ENCODE assay signal across 8 cellular contexts in the genomic region with DNA sequence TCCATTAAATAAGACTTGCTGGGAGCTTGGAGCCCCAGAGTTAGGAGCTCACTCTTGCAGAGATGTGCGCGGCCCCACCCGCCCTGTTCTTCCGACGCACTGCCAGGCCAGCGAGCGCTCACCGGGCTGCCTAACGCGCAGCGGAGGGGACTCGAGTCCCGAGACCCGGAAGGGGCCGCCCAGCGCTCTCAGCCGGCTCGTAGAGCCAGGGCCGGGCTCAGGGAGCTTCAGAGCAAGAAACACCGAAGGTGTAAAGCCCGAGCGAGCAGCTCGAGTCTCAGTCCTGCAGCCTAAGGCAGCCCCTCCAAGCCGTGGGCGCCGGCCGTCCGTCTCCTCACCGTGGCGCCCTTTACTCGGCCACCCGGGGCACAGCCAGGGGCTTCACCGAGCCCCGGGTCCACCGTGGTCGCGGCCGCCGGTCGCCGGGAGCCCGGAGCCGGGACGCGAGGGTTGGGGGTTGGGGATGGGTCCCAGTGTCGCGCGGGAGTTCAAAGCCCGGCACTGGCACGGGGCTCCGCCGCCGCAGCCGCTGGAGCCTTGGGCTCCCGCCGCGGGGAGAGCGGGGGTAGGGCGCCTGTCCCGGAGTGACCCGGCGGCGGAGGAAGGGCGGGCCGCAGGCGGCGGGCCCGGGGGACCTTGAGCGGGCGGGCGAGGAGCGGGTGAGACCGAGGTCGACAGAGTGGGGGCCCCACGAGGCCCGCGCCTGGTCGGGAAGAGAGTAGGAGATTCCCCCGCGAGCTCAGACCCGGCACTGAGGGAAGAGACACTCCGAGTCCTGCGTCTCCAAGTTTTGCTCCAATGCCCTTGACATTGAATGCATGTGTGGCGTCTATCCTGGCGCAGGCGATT. TPM values are rescaled to one million over a fixed set of nuclear protein-coding genes. Genes with fewer than 3 reads are reported as not detected.
DNase-seq lines count a peak whose midpoint lies in the region; ATAC-seq and TF ChIP-seq lines count a peak whose summit lies in the region.

No MANE protein-coding gene starts in this region.

- peak overlapping the region; percentile 54; the same call in 1 of the 2 replicates for H3K9ac ChIP-seq in SK-N-SH

- POLR2A ChIA-PET in activated CD8-positive, alpha-beta T cell treated with anti-CD3 and anti-CD28 coated beads for 36 hours (lab: Charles Lee), result interaction anchor here (0.6 kb wide), 1 partner anchor 20 kb away, joined by 3 read pairs; no protein-coding TSS in a partner anchor
- POLR2A ChIA-PET in activated CD8-positive, alpha-beta T cell treated with anti-CD3 and anti-CD28 coated beads, Interleukin-2, amount 10 ng/mL, durations not matched to agents 7 days and 5 days (lab: Charles Lee), result no interaction called here
- POLR2A ChIA-PET in SK-N-SH (lab: Yijun Ruan, JAX), result no interaction called here

- peaks cover 0 to 7% of the 10 kb centered on the region in 2 experiments; a peak in 2 of 4 replicates for H3K4me1 ChIP-seq in SK-N-SH (ENCODE audit: control insufficient read depth in 1 of 2, insufficient read depth in 2 of 2, low read depth in 1 of 2, low read length in 1 of 2)

- peaks cover 10% of the 10 kb centered on the region; the same call in 1 of the 2 replicates for H3K27me3 ChIP-seq in SK-N-SH (ENCODE audit: insufficient read depth)

- no peak for TF ChIP-seq EP300 in SK-N-SH (IDR thresholded peaks at IDR 0.05; ENCODE audit: borderline replicate concordance in 1 of 2, low read depth in 1 of 2, low read length in 1 of 2)

- H3F3A ChIP-seq in SK-N-SH (replicated peaks; ENCODE audit: insufficient read depth), result no peaks in the 10 kb centered on the region

- peak; percentile 49 for ATAC-seq in activated CD8-positive, alpha-beta T cell treated with anti-CD3 and anti-CD28 coated beads for 36 hours
- no peak for ATAC-seq in activated CD8-positive, alpha-beta T cell treated with anti-CD3 and anti-CD28 coated beads, Interleukin-2, amount 10 ng/mL, durations not matched to agents 7 days and 5 days
- peak; percentile 33 to 63 for ATAC-seq in natural killer cell treated with Interleukin-12 subunit alpha and Interleukin-12 subunit beta and Interleukin-15 and Interleukin-18, amount 100 ng/mL, for 72 hours
- ATAC-seq in HG02623 (IDR thresholded peaks at IDR 0.05; ENCODE audit: unreplicated experiment), result no peak

- H3K9me3 Mint-ChIP-seq in activated CD8-positive, alpha-beta T cell treated with anti-CD3 and anti-CD28 coated beads for 36 hours, result no peaks in the 10 kb centered on the region
- no peaks in the 10 kb centered on the region for H3K9me3 Mint-ChIP-seq in activated CD8-positive, alpha-beta T cell treated with anti-CD3 and anti-CD28 coated beads, Interleukin-2, amount 10 ng/mL, durations not matched to agents 7 days and 5 days (ENCODE audit: insufficient read depth)
- H3K9me3 Mint-ChIP-seq in natural killer cell treated with Interleukin-12 subunit alpha and Interleukin-12 subunit beta and Interleukin-15 and Interleukin-18, amount 100 ng/mL, for 72 hours, result no peaks in the 10 kb centered on the region

- TF ChIP-seq CTCF in activated CD8-positive, alpha-beta T cell treated with anti-CD3 and anti-CD28 coated beads for 36 hours (IDR thresholded peaks at IDR 0.05), result no peak
- TF ChIP-seq CTCF in SK-N-SH (IDR thresholded peaks at IDR 0.05), result peak; percentile 13

- no peak for DNase-seq in activated CD8-positive, alpha-beta T cell treated with anti-CD3 and anti-CD28 coated beads for 36 hours
- no peak for DNase-seq in activated CD8-positive, alpha-beta T cell treated with anti-CD3 and anti-CD28 coated beads, Interleukin-2, amount 10 ng/mL, durations not matched to agents 7 days and 5 days
- DNase-seq in SK-N-SH (peak; percentile 81), germinal center (ENCODE audit: low spot score) (peak; percentile 64), G401 (ENCODE audit: low spot score) (no peak)
- DNase-seq in natural killer cell treated with Interleukin-12 subunit alpha and Interleukin-12 subunit beta and Interleukin-15 and Interleukin-18, amount 100 ng/mL, for 72 hours (ENCODE audit: low spot score), result no peak
- no peak for DNase-seq in NK-92 treated with Interleukin-12 subunit alpha and Interleukin-12 subunit beta, amount 100 ng/mL, for 24 hours (lab: John Stamatoyannopoulos, UW)

- H3K27ac ChIP-seq in SK-N-SH (ENCODE audit: low read depth in 2 of 2, low read length in 1 of 2), result no peak overlapping the region

- 7% methylated on average over 13 of the region's 86 CpGs for WGBS in SK-N-SH (ENCODE audit: low lambda C conversion rate)

- H3K36me3 Mint-ChIP-seq in activated CD8-positive, alpha-beta T cell treated with anti-CD3 and anti-CD28 coated beads for 36 hours (ENCODE audit: low read depth), result no peaks in the 10 kb centered on the region
- H3K36me3 Mint-ChIP-seq in activated CD8-positive, alpha-beta T cell treated with anti-CD3 and anti-CD28 coated beads, Interleukin-2, amount 10 ng/mL, durations not matched to agents 7 days and 5 days (ENCODE audit: low read depth), result no peaks in the 10 kb centered on the region
- peaks cover 6% of the 10 kb centered on the region for H3K36me3 Mint-ChIP-seq in natural killer cell treated with Interleukin-12 subunit alpha and Interleukin-12 subunit beta and Interleukin-15 and Interleukin-18, amount 100 ng/mL, for 72 hours

- H4K20me1 ChIP-seq in SK-N-SH (ENCODE audit: insufficient read depth), result no peaks in the 10 kb centered on the region

- H3K79me2 ChIP-seq in SK-N-SH (ENCODE audit: insufficient read depth), result no peaks in the 10 kb centered on the region

- CTCF ChIA-PET in activated CD8-positive, alpha-beta T cell treated with anti-CD3 and anti-CD28 coated beads for 36 hours (lab: Charles Lee), result interaction anchor here (0.7 kb wide), 1 partner anchor 771 kb away, joined by 3 read pairs; no protein-coding TSS in a partner anchor
- CTCF ChIA-PET in activated CD8-positive, alpha-beta T cell treated with anti-CD3 and anti-CD28 coated beads, Interleukin-2, amount 10 ng/mL, durations not matched to agents 7 days and 5 days (lab: Charles Lee), result no interaction called here
- CTCF ChIA-PET in SK-N-SH (lab: Yijun Ruan, JAX), result interaction anchor here (1.0 to 1.9 kb wide), 5 partner anchors 20 to 162 kb away, joined by 3 to 6 read pairs (median 4); no protein-coding TSS in a partner anchor

- intact Hi-C loops in activated CD8-positive, alpha-beta T cell treated with anti-CD3 and anti-CD28 coated beads for 36 hours (cut with micrococcal nuclease), result no loop called here

- peaks cover 47% of the 10 kb centered on the region for H3K27me3 Mint-ChIP-seq in activated CD8-positive, alpha-beta T cell treated with anti-CD3 and anti-CD28 coated beads for 36 hours
- peaks cover 28% of the 10 kb centered on the region for H3K27me3 Mint-ChIP-seq in activated CD8-positive, alpha-beta T cell treated with anti-CD3 and anti-CD28 coated beads, Interleukin-2, amount 10 ng/mL, durations not matched to agents 7 days and 5 days (ENCODE audit: low read depth)
- peaks cover 26 to 32% of the 10 kb centered on the region in 2 donors for H3K27me3 Mint-ChIP-seq in natural killer cell treated with Interleukin-12 subunit alpha and Interleukin-12 subunit beta and Interleukin-15 and Interleukin-18, amount 100 ng/mL, for 72 hours

- H3K9me2 ChIP-seq in SK-N-SH, result no peaks in the 10 kb centered on the region

- no peak for TF ChIP-seq RAD21 in SK-N-SH (IDR thresholded peaks at IDR 0.05; ENCODE audit: low read length)

- peak overlapping the region; percentile 92 for H2AFZ ChIP-seq in SK-N-SH (ENCODE audit: low read depth)

- no peaks in the 10 kb centered on the region for H3K9me3 ChIP-seq in SK-N-SH

- no peak overlapping the region for H3K4me3 Mint-ChIP-seq in activated CD8-positive, alpha-beta T cell treated with anti-CD3 and anti-CD28 coated beads for 36 hours
- no peak overlapping the region for H3K4me3 Mint-ChIP-seq in activated CD8-positive, alpha-beta T cell treated with anti-CD3 and anti-CD28 coated beads, Interleukin-2, amount 10 ng/mL, durations not matched to agents 7 days and 5 days
- H3K4me3 Mint-ChIP-seq in natural killer cell treated with Interleukin-12 subunit alpha and Interleukin-12 subunit beta and Interleukin-15 and Interleukin-18, amount 100 ng/mL, for 72 hours, result no peak overlapping the region

- H3K4me2 ChIP-seq in SK-N-SH, result peak overlapping the region; percentile 88

- in situ Hi-C loops in G401 (cut with HindIII; ENCODE audit: low sequenced_read_pairs), result no loop called here

- no peak overlapping the region for H3K27ac Mint-ChIP-seq in activated CD8-positive, alpha-beta T cell treated with anti-CD3 and anti-CD28 coated beads for 36 hours
- no peak overlapping the region for H3K27ac Mint-ChIP-seq in activated CD8-positive, alpha-beta T cell treated with anti-CD3 and anti-CD28 coated beads, Interleukin-2, amount 10 ng/mL, durations not matched to agents 7 days and 5 days
- H3K27ac Mint-ChIP-seq in natural killer cell treated with Interleukin-12 subunit alpha and Interleukin-12 subunit beta and Interleukin-15 and Interleukin-18, amount 100 ng/mL, for 72 hours, result no peak overlapping the region

- no peaks in the 10 kb centered on the region for H3K4me1 Mint-ChIP-seq in activated CD8-positive, alpha-beta T cell treated with anti-CD3 and anti-CD28 coated beads for 36 hours (ENCODE audit: low read depth)
- no peaks in the 10 kb centered on the region for H3K4me1 Mint-ChIP-seq in activated CD8-positive, alpha-beta T cell treated with anti-CD3 and anti-CD28 coated beads, Interleukin-2, amount 10 ng/mL, durations not matched to agents 7 days and 5 days (ENCODE audit: low read depth)
- peaks cover 4 to 5% of the 10 kb centered on the region in 2 donors for H3K4me1 Mint-ChIP-seq in natural killer cell treated with Interleukin-12 subunit alpha and Interleukin-12 subunit beta and Interleukin-15 and Interleukin-18, amount 100 ng/mL, for 72 hours (ENCODE audit: low read depth in 2 of 2)

- H3K4me3 ChIP-seq in SK-N-SH (ENCODE audit: low read depth in 2 of 2, low read length in 1 of 2), result peak overlapping the region; percentile 60

- H3K36me3 ChIP-seq in SK-N-SH (replicated peaks in 1 of 2; ENCODE audit: control insufficient read depth in 1 of 2, insufficient read depth in 2 of 2, low read length in 1 of 2), result no peaks in the 10 kb centered on the region

TF ChIP-seq in SK-N-SH, 30 proteins besides CTCF, POLR2A, EP300 and RAD21 (continues in another document):
- TF ChIP-seq RCOR1 (IDR thresholded peaks at IDR 0.05; ENCODE audit: low read length) (no peak), FOSL2 (IDR thresholded peaks at IDR 0.05; ENCODE audit: borderline replicate concordance, low read depth) (no peak), RXRA (IDR thresholded peaks at IDR 0.05; ENCODE audit: borderline replicate concordance, low read depth) (peak; percentile 73; the same call in 1 of the 2 replicates), TCF12 (IDR thresholded peaks at IDR 0.05) (no peak)

RNA-seq across cellular contexts. Expression of a gene that starts 26.9 kb away (rescaled TPM):
- total RNA-seq in activated CD8-positive, alpha-beta T cell treated with anti-CD3 and anti-CD28 coated beads for 36 hours, result not detected
- not detected for total RNA-seq in activated CD8-positive, alpha-beta T cell treated with anti-CD3 and anti-CD28 coated beads, Interleukin-2, amount 10 ng/mL, durations not matched to agents 7 days and 5 days
- polyA plus RNA-seq in SK-N-SH (2012; rRNA removed), result 0.02 and 0.08 TPM in 2 replicates
- 0.04 and 0.09 TPM in 2 replicates for polyA plus RNA-seq in SK-N-SH (2012; cell fraction: cytosol; rRNA removed)
- 0.04 and 0.15 TPM in 2 replicates for polyA plus RNA-seq in SK-N-SH (2012; cell fraction: nucleus; rRNA removed)
- total RNA-seq in natural killer cell treated with Interleukin-12 subunit alpha and Interleukin-12 subunit beta and Interleukin-15 and Interleukin-18, amount 100 ng/mL, for 72 hours, result under 1 TPM in 1 of 2 donors, not detected in 1; 0.22 TPM
- not detected in 2 replicates for total RNA-seq in G401 (2014; rRNA removed; shearing (Covaris generic))

Comparison
In these comparisons a context has a peak if more than half of its experiments do, and no peak if none do; other contexts are left out.
1. ATAC-seq: peak in activated CD8-positive, alpha-beta T cell treated with anti-CD3 and anti-CD28 coated beads for 36 hours (single experiment) and natural killer cell treated with Interleukin-12 subunit alpha and Interleukin-12 subunit beta and Interleukin-15 and Interleukin-18, amount 100 ng/mL, for 72 hours (2 of 2); none in activated CD8-positive, alpha-beta T cell treated with anti-CD3 and anti-CD28 coated beads, Interleukin-2, amount 10 ng/mL, durations not matched to agents 7 days and 5 days (single experiment) and HG02623 (single experiment).
2. DNase-seq: peak in SK-N-SH (single experiment) and germinal center (single experiment); none in activated CD8-positive, alpha-beta T cell treated with anti-CD3 and anti-CD28 coated beads for 36 hours (single experiment), activated CD8-positive, alpha-beta T cell treated with anti-CD3 and anti-CD28 coated beads, Interleukin-2, amount 10 ng/mL, durations not matched to agents 7 days and 5 days (single experiment), natural killer cell treated with Interleukin-12 subunit alpha and Interleukin-12 subunit beta and Interleukin-15 and Interleukin-18, amount 100 ng/mL, for 72 hours (single experiment), G401 (single experiment) and NK-92 treated with Interleukin-12 subunit alpha and Interleukin-12 subunit beta, amount 100 ng/mL, for 24 hours (single experiment).